Comparison of ENCODE assay signal across 1 cellular context in the genomic region with DNA sequence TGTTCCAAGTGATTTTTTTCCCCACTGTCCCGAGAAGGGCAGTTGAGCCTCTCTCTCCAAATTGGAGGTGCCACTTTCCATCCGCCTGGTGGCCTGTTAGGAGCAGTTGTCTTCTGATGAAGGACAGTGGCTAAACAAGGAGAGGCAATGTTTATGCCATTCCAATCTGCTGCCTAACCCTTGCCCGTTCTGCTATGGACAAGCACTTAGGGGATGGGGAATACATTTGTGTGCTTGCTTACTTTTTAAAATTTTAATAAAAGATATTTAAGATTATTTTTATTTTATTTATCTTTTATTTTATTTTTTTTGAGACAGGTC.
TF ChIP-seq lines count a peak whose summit lies in the region.

No MANE protein-coding gene starts in this region.

TF ChIP-seq in K562, 482 proteins besides CTCF, POLR2A, EP300 and RAD21 (continued from another document):
- no peak for TF ChIP-seq MCM5 (IDR thresholded peaks at IDR 0.05; ENCODE audit: low read depth)
- TF ChIP-seq TFE3 (CRISPR knock-in tag; IDR thresholded peaks at IDR 0.05), result no peak
- TF ChIP-seq TRIM24 (IDR thresholded peaks at IDR 0.05), result no peak
